Comparison of ENCODE assay signal across 33 cellular contexts in the genomic region with DNA sequence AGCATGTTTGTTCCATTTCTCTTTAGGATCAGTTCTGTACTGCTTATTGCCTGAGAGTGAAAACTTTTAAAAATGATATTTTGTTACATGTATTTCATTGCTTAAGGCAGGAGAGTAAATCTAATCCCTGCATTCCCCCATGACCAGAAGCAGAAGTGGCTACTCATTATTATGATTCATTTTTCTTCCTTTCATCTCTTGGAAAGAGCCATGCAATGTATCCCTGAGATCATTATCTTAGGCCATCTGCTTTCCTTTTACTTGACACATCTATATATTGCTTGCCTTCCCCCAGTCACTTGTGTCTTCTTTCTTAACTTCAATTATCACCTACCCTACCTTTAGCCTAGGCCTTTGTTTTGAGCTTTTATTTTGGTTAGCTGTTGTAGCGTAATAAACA.
"Had no signal": no experiment of that assay in that cellular context is flagged by ENCODE, and none has a peak within 500 bp of the region (broad histone marks: within the 10 kb centered on the region; RNA-seq: fewer than 3 reads in every experiment).

No MANE protein-coding gene starts in this region.

- H2AFZ ChIP-seq: PC-9 had no signal

- H3K4me1 ChIP-seq: body of pancreas, breast epithelium had no signal

- H3K27ac Mint-ChIP-seq: activated B cell treated with CpG ODN at 0.5 μM for 24 hours; activated CD4-positive, alpha-beta memory T cell treated with anti-CD3 and anti-CD28 coated beads for 36 hours; activated CD8-positive, alpha-beta memory T cell treated with anti-CD3 and anti-CD28 coated beads, Interleukin-2, amount 10 ng/mL, durations not matched to agents 7 days and 5 days; activated naive CD8-positive, alpha-beta T cell treated with anti-CD3 and anti-CD28 coated beads, Interleukin-2, amount 10 ng/mL, durations not matched to agents 7 days and 5 days; activated T-cell treated with anti-CD3 and anti-CD28 coated beads, Interleukin-2, amount 50 U/mL, for 72 hours; activated T-helper 17 cell treated with anti-CD3 and anti-CD28 coated beads, Interleukin-2, amount 50 U/mL, for 72 hours had no signal

- H3K4me1 Mint-ChIP-seq: activated B cell treated with CpG ODN at 0.5 μM for 24 hours; activated CD8-positive, alpha-beta memory T cell treated with anti-CD3 and anti-CD28 coated beads, Interleukin-2, amount 10 ng/mL, durations not matched to agents 7 days and 5 days; activated naive CD8-positive, alpha-beta T cell treated with anti-CD3 and anti-CD28 coated beads, Interleukin-2, amount 10 ng/mL, durations not matched to agents 7 days and 5 days; activated T-helper 17 cell treated with anti-CD3 and anti-CD28 coated beads, Interleukin-2, amount 50 U/mL, for 72 hours had no signal

- H3K9me3 Mint-ChIP-seq: activated B cell treated with CpG ODN at 0.5 μM for 24 hours; activated naive CD8-positive, alpha-beta T cell treated with anti-CD3 and anti-CD28 coated beads, Interleukin-2, amount 10 ng/mL, durations not matched to agents 7 days and 5 days had no signal

- H3K27ac ChIP-seq: body of pancreas, breast epithelium, PC-9, SK-N-MC, VCaP had no signal

- H3K4me2 ChIP-seq: PC-9 had no signal

- H3K4me3 Mint-ChIP-seq: activated B cell treated with CpG ODN at 0.5 μM for 24 hours; activated CD4-positive, alpha-beta memory T cell treated with anti-CD3 and anti-CD28 coated beads for 36 hours; activated CD8-positive, alpha-beta memory T cell treated with anti-CD3 and anti-CD28 coated beads, Interleukin-2, amount 10 ng/mL, durations not matched to agents 7 days and 5 days; activated naive CD8-positive, alpha-beta T cell treated with anti-CD3 and anti-CD28 coated beads, Interleukin-2, amount 10 ng/mL, durations not matched to agents 7 days and 5 days; activated T-cell treated with anti-CD3 and anti-CD28 coated beads, Interleukin-2, amount 50 U/mL, for 72 hours; activated T-helper 17 cell treated with anti-CD3 and anti-CD28 coated beads, Interleukin-2, amount 50 U/mL, for 72 hours had no signal

- H3K27me3 ChIP-seq: body of pancreas, breast epithelium had no signal

- H3K4me3 ChIP-seq: body of pancreas, breast epithelium, K562, PC-9, SK-N-MC had no signal

- H3K36me3 Mint-ChIP-seq: activated CD4-positive, alpha-beta memory T cell treated with anti-CD3 and anti-CD28 coated beads for 36 hours; activated CD8-positive, alpha-beta memory T cell treated with anti-CD3 and anti-CD28 coated beads, Interleukin-2, amount 10 ng/mL, durations not matched to agents 7 days and 5 days; activated naive CD8-positive, alpha-beta T cell treated with anti-CD3 and anti-CD28 coated beads, Interleukin-2, amount 10 ng/mL, durations not matched to agents 7 days and 5 days had no signal

- DNase-seq: activated B cell treated with CpG ODN at 0.5 μM for 24 hours; activated CD4-positive, alpha-beta memory T cell treated with anti-CD3 and anti-CD28 coated beads for 36 hours; activated CD4-positive, alpha-beta T cell treated with anti-CD3 and anti-CD28 coated beads for 4 hours; activated CD4-positive, alpha-beta T cell treated with anti-CD3 and anti-CD28 coated beads, Interleukin-2, amount 50 U/mL, for 1 hour; activated CD4-positive, CD25-positive, alpha-beta regulatory T cell treated with anti-CD3 and anti-CD28 coated beads, Interleukin-2, amount 50 U/mL, for 72 hours; activated CD8-positive, alpha-beta memory T cell treated with anti-CD3 and anti-CD28 coated beads for 24 hours; activated CD8-positive, alpha-beta memory T cell treated with anti-CD3 and anti-CD28 coated beads, Interleukin-2, amount 10 ng/mL, durations not matched to agents 7 days and 5 days; activated effector memory CD4-positive, alpha-beta T cell treated with anti-CD3 and anti-CD28 coated beads, Interleukin-2, amount 50 U/mL, for 16 hours; activated naive CD4-positive, alpha-beta T cell; activated naive CD4-positive, alpha-beta T cell treated with anti-CD3 and anti-CD28 coated beads, Interleukin-2, amount 50 U/mL, for 16 hours; activated naive CD8-positive, alpha-beta T cell treated with anti-CD3 and anti-CD28 coated beads, Interleukin-2, amount 10 ng/mL, durations not matched to agents 7 days and 5 days; activated T-cell treated with anti-CD3 and anti-CD28 coated beads, Interleukin-2, amount 50 U/mL, for 1 hour; activated T-cell treated with anti-CD3 and anti-CD28 coated beads, Interleukin-2, amount 50 U/mL, for 72 hours; body of pancreas; NCI-H1105; NCI-H1417 treated with DMSO at 0.1 percent for 48 hours; NCI-H187 treated with DMSO at 0.1 percent for 48 hours; NCI-H2081; NCI-H2171 treated with DMSO at 0.1 percent for 48 hours; NCI-H2227 treated with DMSO at 0.1 percent for 48 hours; NCI-H446; NCI-H524; NCI-H69; PC-9; Right ventricle myocardium superior; T-helper 1 cell; T-helper 2 cell; T-helper 9 cell had no signal

- H3K36me3 ChIP-seq: breast epithelium had no signal

- ATAC-seq: activated CD8-positive, alpha-beta memory T cell treated with anti-CD3 and anti-CD28 coated beads, Interleukin-2, amount 10 ng/mL, durations not matched to agents 7 days and 5 days; activated T-cell treated with anti-CD3 and anti-CD28 coated beads, Interleukin-2, amount 50 U/mL, for 72 hours; activated T-helper 17 cell treated with anti-CD3 and anti-CD28 coated beads, Interleukin-2, amount 50 U/mL, for 72 hours; body of pancreas; K562 had no signal

- H3K9me3 ChIP-seq: body of pancreas, breast epithelium had no signal

- H3K27me3 Mint-ChIP-seq: activated B cell treated with CpG ODN at 0.5 μM for 24 hours; activated CD4-positive, alpha-beta memory T cell treated with anti-CD3 and anti-CD28 coated beads for 36 hours; activated CD8-positive, alpha-beta memory T cell treated with anti-CD3 and anti-CD28 coated beads, Interleukin-2, amount 10 ng/mL, durations not matched to agents 7 days and 5 days; activated naive CD8-positive, alpha-beta T cell treated with anti-CD3 and anti-CD28 coated beads, Interleukin-2, amount 10 ng/mL, durations not matched to agents 7 days and 5 days; activated T-helper 17 cell treated with anti-CD3 and anti-CD28 coated beads, Interleukin-2, amount 50 U/mL, for 72 hours had no signal
